9 cellular contexts compared by ENCODE assay signal in the genomic region with DNA sequence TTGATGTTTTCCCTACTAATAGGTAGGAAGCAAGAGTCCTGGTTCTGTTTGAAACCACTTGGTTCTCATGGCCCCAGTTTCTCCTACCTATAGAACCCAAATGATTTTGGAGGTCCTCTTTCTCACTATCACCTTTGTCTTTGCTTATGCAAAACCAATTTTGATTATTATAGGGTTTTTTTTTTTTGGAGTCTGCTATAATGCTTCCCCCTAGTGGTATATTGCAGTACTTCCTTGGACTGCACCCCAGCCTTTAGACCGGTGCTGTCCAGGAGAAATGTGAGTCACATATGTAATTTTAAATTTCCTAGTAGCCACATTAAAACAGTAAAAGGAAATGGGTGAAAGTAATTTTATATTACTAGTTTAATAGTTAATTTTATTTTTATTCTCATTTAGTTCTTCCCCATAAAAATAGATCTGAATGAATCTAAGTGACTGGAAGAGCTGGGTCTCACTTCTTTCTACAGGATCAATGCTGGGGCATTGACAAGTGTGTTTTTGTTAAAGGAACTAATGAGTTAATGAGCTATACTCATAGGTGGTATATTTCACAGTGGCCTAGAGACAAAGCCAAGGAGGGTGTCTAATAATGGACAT. TPM values are rescaled to one million over a fixed set of nuclear protein-coding genes. Genes with fewer than 3 reads are reported as not detected.
DNase-seq lines count a peak whose midpoint lies in the region; ATAC-seq, FAIRE-seq and TF ChIP-seq lines count a peak whose summit lies in the region.
"Had no signal": no experiment of that assay in that cellular context is flagged by ENCODE, and none has a peak within 500 bp of the region (broad histone marks: within the 10 kb centered on the region; RNA-seq: fewer than 3 reads in every experiment).

No MANE protein-coding gene starts in this region.

- CTCF ChIA-PET in HCT116 (lab: Charles Lee) = interaction anchor here (0.7 to 3.0 kb wide), 15 partner anchors 16 to 432 kb away, joined by 3 to 48 read pairs (median 6); a partner anchor contains a TSS

- intact Hi-C loops in HCT116 (cut with micrococcal nuclease) = loop anchor here (2.0 to 5.0 kb wide), 4 partner anchors 72 to 434 kb away; no protein-coding TSS in a partner anchor
- intact Hi-C loops in breast epithelium (cut with DNase I; ENCODE audit: low total_unique reads) = loop anchor here (5.0 kb wide), 2 partner anchors 174 to 904 kb away; no protein-coding TSS in a partner anchor
- intact Hi-C loops in left lung (cut with DNase I) = loop anchor here in 1 of 2 donors (5.0 kb wide), 1 partner anchor 94 kb away; no protein-coding TSS in a partner anchor

- no peak overlapping the region for H3K4me2 ChIP-seq in HCT116 (ENCODE audit: low read length)

- H3K79me2 ChIP-seq in HCT116 (ENCODE audit: insufficient read depth, low read length) = no peaks in the 10 kb centered on the region

- POLR2A ChIA-PET in HCT116 (lab: Charles Lee) = no interaction called here

- FAIRE-seq in D721Med (lab: Jason Lieb, UNC) (no peak), urothelium cell line (lab: Jason Lieb, UNC) (no peak)

- no peak for DNase-seq in D721Med (ENCODE audit: insufficient read length, low spot score)
- DNase-seq in HCT116 (ENCODE audit: low read depth, low spot score) = no peak
- DNase-seq in NCI-H82 (lab: John Stamatoyannopoulos, UW) = peak; percentile 63
- DNase-seq in breast epithelium (ENCODE audit: low spot score in 2 of 2) = no peak
- DNase-seq in left lung = no peak
- peak; percentile 62 for DNase-seq in urothelium cell line (ENCODE audit: low spot score)

- H3K9me2 ChIP-seq in HCT116 (ENCODE audit: insufficient read depth) = no peaks in the 10 kb centered on the region

- RAD21 ChIA-PET in HCT116 (lab: Charles Lee; ENCODE audit: low non-redundant PET in 1 of 2, low total read pairs in 2 of 2, uncharacterized antibody in 2 of 2, unreplicated experiment in 2 of 2) = interaction anchor here (1.0 to 1.7 kb wide), 2 partner anchors 102 kb away, joined by 3 to 8 read pairs; no protein-coding TSS in a partner anchor

- no peak for TF ChIP-seq POLR2A in HCT116 (IDR thresholded peaks at IDR 0.05; ENCODE audit: borderline replicate concordance, extremely low read depth, insufficient read depth, insufficient read length)
- no peak for TF ChIP-seq POLR2A in breast epithelium (IDR thresholded peaks at IDR 0.05)

- H2AFZ ChIP-seq in HCT116 (ENCODE audit: low read depth, low read length, poor library complexity, severe bottlenecking) = no peak overlapping the region

- H3K36me3 ChIP-seq in HCT116 (ENCODE audit: control insufficient read depth in 1 of 2, insufficient read depth in 2 of 2, low read length in 2 of 2) = no peaks in the 10 kb centered on the region
- no peaks in the 10 kb centered on the region for H3K36me3 ChIP-seq in breast epithelium
- no peaks in the 10 kb centered on the region for H3K36me3 ChIP-seq in left lung

- no peak overlapping the region for H3K9ac ChIP-seq in HCT116 (ENCODE audit: low read length)

- H3K4me1 ChIP-seq in HCT116 (ENCODE audit: control insufficient read depth in 1 of 2, insufficient read depth in 2 of 2, low read length in 2 of 2) (peaks cover 0 to 28% of the 10 kb centered on the region in 2 experiments; a peak in 2 of 4 replicates), breast epithelium (no peaks in the 10 kb centered on the region), left lung (peaks cover 4 to 43% of the 10 kb centered on the region in 2 donors)

- H3K27me3 ChIP-seq in HCT116 (ENCODE audit: insufficient read depth, low read length) (no peaks in the 10 kb centered on the region; the same call in 1 of the 2 replicates), breast epithelium (no peaks in the 10 kb centered on the region), left lung (peaks cover 7 to 40% of the 10 kb centered on the region in 2 donors)

- H3K4me3 ChIP-seq in HCT116 (replicated peaks in 1 of 2; ENCODE audit: low read depth in 1 of 2, low read length in 2 of 2) (no peak overlapping the region), breast epithelium (no peak overlapping the region), left lung (no peak overlapping the region)

- peak; percentile 66 for TF ChIP-seq CTCF in D721Med (IDR thresholded peaks at IDR 0.05; ENCODE audit: insufficient read depth, missing control alignments)
- peak; percentile 72 to 79 (median 74); a peak in 5 of 6 replicates for TF ChIP-seq CTCF in HCT116 (IDR thresholded peaks at IDR 0.05 in 2 of 3, conservative IDR thresholded peaks at IDR 0.05 in 1 of 3; ENCODE audit: borderline replicate concordance in 1 of 3, insufficient read depth in 1 of 3, low read depth in 2 of 3, low read length in 2 of 3)
- TF ChIP-seq CTCF in breast epithelium (IDR thresholded peaks at IDR 0.05) = peak; percentile 47 to 90 (median 80)
- peak; percentile 92 to 96 for TF ChIP-seq CTCF in left lung (IDR thresholded peaks at IDR 0.05)

- no peak overlapping the region for H3K27ac ChIP-seq in HCT116 (ENCODE audit: low read depth, low read length)
- no peak overlapping the region for H3K27ac ChIP-seq in breast epithelium
- no peak overlapping the region for H3K27ac ChIP-seq in left lung

- no TSS peak for BruUV-seq in HCT116 (replicated peaks; lab: Mats Ljungman, UMichigan)

- peak; percentile 69 for TF ChIP-seq RAD21 in HCT116 (IDR thresholded peaks at IDR 0.05; ENCODE audit: low read depth)

- H3K9me3 ChIP-seq in HCT116 (ENCODE audit: control insufficient read depth in 1 of 2, insufficient read depth in 1 of 2, low read depth in 1 of 2, low read length in 2 of 2) = no peaks in the 10 kb centered on the region
- H3K9me3 ChIP-seq in breast epithelium = no peaks in the 10 kb centered on the region
- H3K9me3 ChIP-seq in left lung = no peaks in the 10 kb centered on the region

- no peaks in the 10 kb centered on the region for H4K20me1 ChIP-seq in HCT116 (ENCODE audit: insufficient read depth)

- ATAC-seq in HCT116 (no peak), left lung (peak; percentile 50), GM19351 (IDR thresholded peaks at IDR 0.05; ENCODE audit: unreplicated experiment) (no peak), GM21737 (IDR thresholded peaks at IDR 0.05; ENCODE audit: unreplicated experiment) (no peak)

TF ChIP-seq in HCT116, 20 proteins besides CTCF, POLR2A, EP300 and RAD21:
- TF ChIP-seq, protein P1, sequence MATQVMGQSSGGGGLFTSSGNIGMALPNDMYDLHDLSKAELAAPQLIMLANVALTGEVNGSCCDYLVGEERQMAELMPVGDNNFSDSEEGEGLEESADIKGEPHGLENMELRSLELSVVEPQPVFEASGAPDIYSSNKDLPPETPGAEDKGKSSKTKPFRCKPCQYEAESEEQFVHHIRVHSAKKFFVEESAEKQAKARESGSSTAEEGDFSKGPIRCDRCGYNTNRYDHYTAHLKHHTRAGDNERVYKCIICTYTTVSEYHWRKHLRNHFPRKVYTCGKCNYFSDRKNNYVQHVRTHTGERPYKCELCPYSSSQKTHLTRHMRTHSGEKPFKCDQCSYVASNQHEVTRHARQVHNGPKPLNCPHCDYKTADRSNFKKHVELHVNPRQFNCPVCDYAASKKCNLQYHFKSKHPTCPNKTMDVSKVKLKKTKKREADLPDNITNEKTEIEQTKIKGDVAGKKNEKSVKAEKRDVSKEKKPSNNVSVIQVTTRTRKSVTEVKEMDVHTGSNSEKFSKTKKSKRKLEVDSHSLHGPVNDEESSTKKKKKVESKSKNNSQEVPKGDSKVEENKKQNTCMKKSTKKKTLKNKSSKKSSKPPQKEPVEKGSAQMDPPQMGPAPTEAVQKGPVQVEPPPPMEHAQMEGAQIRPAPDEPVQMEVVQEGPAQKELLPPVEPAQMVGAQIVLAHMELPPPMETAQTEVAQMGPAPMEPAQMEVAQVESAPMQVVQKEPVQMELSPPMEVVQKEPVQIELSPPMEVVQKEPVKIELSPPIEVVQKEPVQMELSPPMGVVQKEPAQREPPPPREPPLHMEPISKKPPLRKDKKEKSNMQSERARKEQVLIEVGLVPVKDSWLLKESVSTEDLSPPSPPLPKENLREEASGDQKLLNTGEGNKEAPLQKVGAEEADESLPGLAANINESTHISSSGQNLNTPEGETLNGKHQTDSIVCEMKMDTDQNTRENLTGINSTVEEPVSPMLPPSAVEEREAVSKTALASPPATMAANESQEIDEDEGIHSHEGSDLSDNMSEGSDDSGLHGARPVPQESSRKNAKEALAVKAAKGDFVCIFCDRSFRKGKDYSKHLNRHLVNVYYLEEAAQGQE (IDR thresholded peaks at IDR 0.05; ENCODE audit: low read depth) = no peak
- TF ChIP-seq CEBPB (IDR thresholded peaks at IDR 0.05; ENCODE audit: low read depth) (no peak), CBX3 (IDR thresholded peaks at IDR 0.05; ENCODE audit: low read depth) (no peak), POLR2AphosphoS5 (IDR thresholded peaks at IDR 0.05; ENCODE audit: low read depth, low read length) (no peak), EGR1 (IDR thresholded peaks at IDR 0.05; ENCODE audit: low read depth) (no peak)
- TF ChIP-seq, protein P2, sequence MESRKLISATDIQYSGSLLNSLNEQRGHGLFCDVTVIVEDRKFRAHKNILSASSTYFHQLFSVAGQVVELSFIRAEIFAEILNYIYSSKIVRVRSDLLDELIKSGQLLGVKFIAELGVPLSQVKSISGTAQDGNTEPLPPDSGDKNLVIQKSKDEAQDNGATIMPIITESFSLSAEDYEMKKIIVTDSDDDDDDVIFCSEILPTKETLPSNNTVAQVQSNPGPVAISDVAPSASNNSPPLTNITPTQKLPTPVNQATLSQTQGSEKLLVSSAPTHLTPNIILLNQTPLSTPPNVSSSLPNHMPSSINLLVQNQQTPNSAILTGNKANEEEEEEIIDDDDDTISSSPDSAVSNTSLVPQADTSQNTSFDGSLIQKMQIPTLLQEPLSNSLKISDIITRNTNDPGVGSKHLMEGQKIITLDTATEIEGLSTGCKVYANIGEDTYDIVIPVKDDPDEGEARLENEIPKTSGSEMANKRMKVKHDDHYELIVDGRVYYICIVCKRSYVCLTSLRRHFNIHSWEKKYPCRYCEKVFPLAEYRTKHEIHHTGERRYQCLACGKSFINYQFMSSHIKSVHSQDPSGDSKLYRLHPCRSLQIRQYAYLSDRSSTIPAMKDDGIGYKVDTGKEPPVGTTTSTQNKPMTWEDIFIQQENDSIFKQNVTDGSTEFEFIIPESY (IDR thresholded peaks at IDR 0.05; ENCODE audit: extremely low read depth, insufficient replicate concordance, low read length) = no peak

RNA-seq across cellular contexts. Expression of a gene that starts 10.6 kb away (rescaled TPM):
- total RNA-seq in HCT116 (2021; ENCODE audit: unreplicated experiment) = 0.61 TPM
- polyA plus RNA-seq in HCT116 (2012) = 0.15 and 0.17 TPM in 2 replicates
- 10 to 100 TPM in 1 of 3 donors, 1 to 10 TPM in 2; 1.1 to 11.0 (median 3.3) TPM for total RNA-seq in breast epithelium
- 1 to 10 TPM; 2.7 to 6.7 TPM for total RNA-seq in left lung

RNA-seq across cellular contexts. Expression of a gene that starts 13.9 kb away (rescaled TPM):
- total RNA-seq in HCT116 (2021; ENCODE audit: unreplicated experiment) (not detected), breast epithelium (under 1 TPM in 1 of 3 donors, not detected in 2; 0.59 TPM), left lung (under 1 TPM in 1 of 2 donors, not detected in 1; 0.34 TPM)
- not detected in 2 replicates for polyA plus RNA-seq in HCT116 (2012)
- total RNA-seq: skeletal muscle tissue had no signal

RNA-seq across cellular contexts. Expression of a gene that starts 35.1 kb away (rescaled TPM):
- 2.6 TPM for total RNA-seq in HCT116 (2021; ENCODE audit: unreplicated experiment)
- polyA plus RNA-seq in HCT116 (2012) = 0.01 TPM in 2 replicates
- 100 to 1,000 TPM in 2 of 3 donors, under 1 TPM in 1; 0.16 to 205 (median 123) TPM for total RNA-seq in breast epithelium
- 100 to 1,000 TPM; 128 to 587 TPM for total RNA-seq in left lung

RNA-seq across cellular contexts. Expression of a gene that starts 45.7 kb away (rescaled TPM):
- not detected for total RNA-seq in HCT116 (2021; ENCODE audit: unreplicated experiment)
- not detected in 2 replicates for polyA plus RNA-seq in HCT116 (2012)
- total RNA-seq in breast epithelium = 1 to 10 TPM in 1 of 3 donors, not detected in 2; 1.5 TPM
- total RNA-seq in left lung = not detected
- total RNA-seq: skeletal muscle tissue had no signal

RNA-seq across cellular contexts. Expression of a gene that starts 59.1 kb away (rescaled TPM):
- total RNA-seq in HCT116 (2021; ENCODE audit: unreplicated experiment) = not detected
- polyA plus RNA-seq in HCT116 (2012) = not detected in 2 replicates
- total RNA-seq in breast epithelium = not detected
- total RNA-seq in left lung = not detected
- total RNA-seq: skeletal muscle tissue had no signal

Comparison
In these comparisons a context has a peak if more than half of its experiments do, and no peak if none do; other contexts are left out.
1. DNase-seq: peak in NCI-H82 (single experiment) and urothelium cell line (single experiment); none in D721Med (single experiment), HCT116 (single experiment), breast epithelium (0 of 2) and left lung (0 of 2).
2. Peak in every context shown above with its lines, with median percentiles within 50 percentile points of each other: CTCF ChIP-seq.